ENCODE assay signal across 10 cellular contexts in the genomic region with DNA sequence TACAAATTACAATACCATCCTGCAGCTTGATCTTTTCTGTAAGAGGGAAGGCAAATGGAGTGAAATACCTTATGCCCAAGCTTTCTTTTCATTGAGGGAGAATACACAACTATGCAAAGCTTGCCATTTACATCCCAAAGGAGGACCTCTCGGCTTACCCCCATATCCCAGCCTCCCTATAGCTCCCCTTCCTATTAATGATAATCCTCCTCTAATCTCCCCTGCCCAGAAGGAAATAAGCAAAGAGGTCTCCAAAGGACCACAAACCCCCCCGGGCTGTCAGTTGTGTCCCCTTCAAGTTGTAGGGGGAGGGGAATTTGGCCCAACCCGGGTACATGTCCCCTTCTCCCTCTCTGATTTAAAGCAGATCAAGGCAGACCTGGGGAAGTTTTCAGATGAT. TPM values are rescaled to one million over a fixed set of nuclear protein-coding genes. Genes with fewer than 3 reads are reported as not detected.
"Had no signal": no experiment of that assay in that cellular context is flagged by ENCODE, and none has a peak within 500 bp of the region (broad histone marks: within the 10 kb centered on the region; RNA-seq: fewer than 3 reads in every experiment).

No MANE protein-coding gene starts in this region.

RNA-seq across cellular contexts. Expression of a gene that starts 17.6 kb away (rescaled TPM):
- total RNA-seq: activated B cell treated with CpG ODN at 0.5 μM for 24 hours; activated CD4-positive, alpha-beta T cell treated with anti-CD3 and anti-CD28 coated beads, Interleukin-2, amount 10 ng/mL, durations not matched to agents 24 days and 14 days; activated CD8-positive, alpha-beta memory T cell treated with anti-CD3 and anti-CD28 coated beads, Interleukin-2, amount 10 ng/mL, durations not matched to agents 7 days and 5 days; activated T-helper 1 cell treated with anti-CD3 and anti-CD28 coated beads, Interleukin-12 subunit alpha, Interleukin-12 subunit beta, Interleukin-2, Interleukin-4 antibody, amounts not matched to agents 30 ng/mL and 10 ng/mL and 1 ng/mL, durations not matched to agents 14 hours and 24 hours and 36 hours; aorta; body of pancreas; LHCN-M2; MCF 10A; PC-9; SK-MEL-5 had no signal

RNA-seq across cellular contexts. Expression of a gene that starts 28.6 kb away (rescaled TPM):
- total RNA-seq: activated B cell treated with CpG ODN at 0.5 μM for 24 hours; activated CD4-positive, alpha-beta T cell treated with anti-CD3 and anti-CD28 coated beads, Interleukin-2, amount 10 ng/mL, durations not matched to agents 24 days and 14 days; activated T-helper 1 cell treated with anti-CD3 and anti-CD28 coated beads, Interleukin-12 subunit alpha, Interleukin-12 subunit beta, Interleukin-2, Interleukin-4 antibody, amounts not matched to agents 30 ng/mL and 10 ng/mL and 1 ng/mL, durations not matched to agents 14 hours and 24 hours and 36 hours; aorta; MCF 10A; SK-MEL-5 had no signal
